Comparison of ENCODE assay signal across 9 cellular contexts in genomic region chr5:56415356-56415765, GRCh38.
DNase-seq lines count a peak whose midpoint lies in the region; ATAC-seq and TF ChIP-seq lines count a peak whose summit lies in the region.
"Had no signal": no experiment of that assay in that cellular context is flagged by ENCODE, and none has a peak within 500 bp of the region (broad histone marks: within the 10 kb centered on the region; RNA-seq: fewer than 3 reads in every experiment).

No MANE protein-coding gene starts in this region.

- H3K27ac Mint-ChIP-seq in type B pancreatic cell = peak overlapping the region; percentile 41
- H3K27ac Mint-ChIP-seq: activated naive CD8-positive, alpha-beta T cell had no signal

- DNase-seq in activated CD4-positive, CD25-positive, alpha-beta regulatory T cell (lab: John Stamatoyannopoulos, UW) = no peak
- peak; percentile 97 for DNase-seq in SIG-M5 (lab: John Stamatoyannopoulos, UW)
- DNase-seq in left ventricle myocardium superior = no peak
- DNase-seq in type B pancreatic cell (ENCODE audit: extremely low spot score, unreplicated experiment) = no peak
- DNase-seq in omental fat pad (ENCODE audit: low spot score) = no peak
- DNase-seq in NCI-H774 (lab: John Stamatoyannopoulos, UW) = no peak

- H3K27me3 Mint-ChIP-seq in type B pancreatic cell = no peaks in the 10 kb centered on the region
- H3K27me3 Mint-ChIP-seq: activated naive CD8-positive, alpha-beta T cell had no signal

- peak; percentile 33 to 35 for ATAC-seq in activated CD4-positive, CD25-positive, alpha-beta regulatory T cell treated with anti-CD3 and anti-CD28 coated beads, Interleukin-2, amount 50 U/mL, for 24 hours
- ATAC-seq in HG03039 (IDR thresholded peaks at IDR 0.05; ENCODE audit: unreplicated experiment) (peak; percentile 85), left ventricle myocardium superior (peak; percentile 85), omental fat pad (ENCODE audit: low FRiP score) (no peak)

- intact Hi-C loops in left ventricle myocardium superior (cut with micrococcal nuclease) = no loop called here

- H3K4me3 Mint-ChIP-seq in type B pancreatic cell = no peak overlapping the region
- H3K4me3 Mint-ChIP-seq: activated naive CD8-positive, alpha-beta T cell had no signal

- peaks cover 29% of the 10 kb centered on the region for H3K4me1 Mint-ChIP-seq in type B pancreatic cell (ENCODE audit: unreplicated experiment)

- H3K9me3 Mint-ChIP-seq in type B pancreatic cell = no peaks in the 10 kb centered on the region

- no peak for TF ChIP-seq CTCF in type B pancreatic cell (conservative IDR thresholded peaks at IDR 0.05)
- no peak for TF ChIP-seq CTCF in omental fat pad (IDR thresholded peaks at IDR 0.05)

- no peaks in the 10 kb centered on the region for H3K36me3 Mint-ChIP-seq in type B pancreatic cell
